In the genomic region with DNA sequence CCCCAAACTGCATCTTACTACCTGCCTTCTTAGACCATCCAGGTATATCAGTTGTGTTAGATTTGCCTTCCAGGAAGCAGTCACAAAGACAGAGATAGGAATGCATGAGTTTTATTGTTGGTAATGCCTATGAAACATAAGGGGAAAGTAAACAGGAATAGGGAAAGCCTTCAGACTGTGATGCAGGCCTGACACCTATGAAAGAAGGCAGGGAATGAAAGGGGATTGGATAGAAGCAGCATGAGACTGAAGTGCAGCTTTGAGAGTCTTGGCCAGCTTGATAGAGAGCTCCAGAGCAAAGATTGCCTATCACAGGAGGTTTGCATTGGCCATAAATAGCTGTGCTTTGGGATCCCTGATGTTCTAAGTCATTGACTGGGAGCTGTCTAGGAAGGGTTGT, we compare ENCODE assay signal across 37 cellular contexts. TPM values are rescaled to one million over a fixed set of nuclear protein-coding genes. Genes with fewer than 3 reads are reported as not detected.
"Had no signal": no experiment of that assay in that cellular context is flagged by ENCODE, and none has a peak within 500 bp of the region (broad histone marks: within the 10 kb centered on the region; RNA-seq: fewer than 3 reads in every experiment).

No MANE protein-coding gene starts in this region.

- FAIRE-seq: TTC549 had no signal

- H3K4me1 ChIP-seq: ascending aorta had no signal

- H3K27ac Mint-ChIP-seq: activated B cell treated with CpG ODN at 0.5 μM for 24 hours; activated CD4-positive, alpha-beta memory T cell treated with anti-CD3 and anti-CD28 coated beads for 36 hours; activated CD4-positive, alpha-beta T cell treated with anti-CD3 and anti-CD28 coated beads, Interleukin-2, amount 10 ng/mL, durations not matched to agents 24 days and 14 days; activated CD8-positive, alpha-beta memory T cell treated with anti-CD3 and anti-CD28 coated beads, Interleukin-2, amount 10 ng/mL, durations not matched to agents 7 days and 5 days; activated CD8-positive, alpha-beta T cell treated with anti-CD3 and anti-CD28 coated beads for 36 hours; activated naive CD4-positive, alpha-beta T cell treated with anti-CD3 and anti-CD28 coated beads, Interleukin-2, amount 10 ng/mL, durations not matched to agents 7 days and 5 days; activated naive CD4-positive, alpha-beta T cell treated with anti-CD3 and anti-CD28 coated beads, Interleukin-2, amount 50 U/mL, for 24 hours; activated naive CD8-positive, alpha-beta T cell; activated naive CD8-positive, alpha-beta T cell treated with anti-CD3 and anti-CD28 coated beads, Interleukin-2, amount 10 ng/mL, durations not matched to agents 7 days and 5 days; activated naive CD8-positive, alpha-beta T cell treated with anti-CD3 and anti-CD28 coated beads, Interleukin-2, amount 50 U/mL, for 24 hours; activated T-cell treated with anti-CD3 and anti-CD28 coated beads, Interleukin-2, amount 50 U/mL, for 24 hours; activated T-helper 2 cell treated with anti-CD3 and anti-CD28 coated beads, Interferon-gamma antibody, Interleukin-2, Interleukin-4, amounts not matched to agents 10 μg/mL and 5 μg/mL and 100 μg/mL, durations not matched to agents 14 hours and 24 hours and 36 hours; brain; T-helper 1 cell treated with Interleukin-12 subunit alpha and Interleukin-12 subunit beta and Interleukin-4 antibody, amounts not matched to agents 30 μg/mL and 1 μg/mL, for 36 hours; T-helper 2 cell treated with Interferon-gamma antibody and Interleukin-4, amounts not matched to agents 5 μg/mL and 100 μg/mL, for 36 hours had no signal

- H3K27ac ChIP-seq: ascending aorta, VCaP had no signal

- H3K4me3 Mint-ChIP-seq: activated B cell treated with CpG ODN at 0.5 μM for 24 hours; activated CD4-positive, alpha-beta memory T cell treated with anti-CD3 and anti-CD28 coated beads for 36 hours; activated CD4-positive, alpha-beta T cell treated with anti-CD3 and anti-CD28 coated beads, Interleukin-2, amount 10 ng/mL, durations not matched to agents 24 days and 14 days; activated CD8-positive, alpha-beta memory T cell treated with anti-CD3 and anti-CD28 coated beads, Interleukin-2, amount 10 ng/mL, durations not matched to agents 7 days and 5 days; activated CD8-positive, alpha-beta T cell treated with anti-CD3 and anti-CD28 coated beads for 36 hours; activated naive CD4-positive, alpha-beta T cell treated with anti-CD3 and anti-CD28 coated beads, Interleukin-2, amount 10 ng/mL, durations not matched to agents 7 days and 5 days; activated naive CD4-positive, alpha-beta T cell treated with anti-CD3 and anti-CD28 coated beads, Interleukin-2, amount 50 U/mL, for 24 hours; activated naive CD8-positive, alpha-beta T cell; activated naive CD8-positive, alpha-beta T cell treated with anti-CD3 and anti-CD28 coated beads, Interleukin-2, amount 10 ng/mL, durations not matched to agents 7 days and 5 days; activated naive CD8-positive, alpha-beta T cell treated with anti-CD3 and anti-CD28 coated beads, Interleukin-2, amount 50 U/mL, for 24 hours; activated T-cell treated with anti-CD3 and anti-CD28 coated beads, Interleukin-2, amount 50 U/mL, for 24 hours; brain; central memory CD8-positive, alpha-beta T cell; T-helper 1 cell treated with Interleukin-12 subunit alpha and Interleukin-12 subunit beta and Interleukin-4 antibody, amounts not matched to agents 30 μg/mL and 1 μg/mL, for 36 hours; T-helper 2 cell treated with Interferon-gamma antibody and Interleukin-4, amounts not matched to agents 5 μg/mL and 100 μg/mL, for 36 hours had no signal

- ATAC-seq: activated CD8-positive, alpha-beta memory T cell treated with anti-CD3 and anti-CD28 coated beads, Interleukin-2, amount 10 ng/mL, durations not matched to agents 7 days and 5 days; activated CD8-positive, alpha-beta T cell treated with anti-CD3 and anti-CD28 coated beads for 36 hours; activated naive CD8-positive, alpha-beta T cell treated with anti-CD3 and anti-CD28 coated beads, Interleukin-2, amount 50 U/mL, for 24 hours had no signal

- H3K4me3 ChIP-seq: ascending aorta had no signal

- DNase-seq: activated B cell treated with CpG ODN at 0.5 μM for 24 hours; activated CD4-positive, alpha-beta memory T cell treated with anti-CD3 and anti-CD28 coated beads for 36 hours; activated CD4-positive, alpha-beta T cell treated with anti-CD3 and anti-CD28 coated beads for 4 hours; activated CD4-positive, alpha-beta T cell treated with anti-CD3 and anti-CD28 coated beads, Interleukin-2, amount 10 ng/mL, durations not matched to agents 24 days and 14 days; activated CD4-positive, alpha-beta T cell treated with anti-CD3 and anti-CD28 coated beads, Interleukin-2, amount 50 U/mL, for 1 hour; activated CD4-positive, alpha-beta T cell treated with anti-CD3 and anti-CD28 coated beads, Interleukin-2, amount 50 U/mL, for 4 hours; activated CD4-positive, CD25-positive, alpha-beta regulatory T cell treated with anti-CD3 and anti-CD28 coated beads, Interleukin-2, amount 50 U/mL, for 72 hours; activated CD8-positive, alpha-beta memory T cell treated with anti-CD3 and anti-CD28 coated beads for 24 hours; activated CD8-positive, alpha-beta memory T cell treated with anti-CD3 and anti-CD28 coated beads, Interleukin-2, amount 10 ng/mL, durations not matched to agents 7 days and 5 days; activated CD8-positive, alpha-beta memory T cell treated with anti-CD3 and anti-CD28 coated beads, Interleukin-2, amount 50 U/mL, for 48 hours; activated CD8-positive, alpha-beta T cell treated with anti-CD3 and anti-CD28 coated beads for 36 hours; activated effector memory CD4-positive, alpha-beta T cell treated with Interleukin-2 at 50 U/mL for 16 hours; activated gamma-delta T cell; activated naive CD4-positive, alpha-beta T cell treated with anti-CD3 and anti-CD28 coated beads, Interleukin-2, amount 10 ng/mL, durations not matched to agents 7 days and 5 days; activated naive CD4-positive, alpha-beta T cell treated with Interleukin-2 at 50 U/mL for 16 hours; activated naive CD8-positive, alpha-beta T cell treated with anti-CD3 and anti-CD28 coated beads, Interleukin-2, amount 10 ng/mL, durations not matched to agents 7 days and 5 days; activated naive CD8-positive, alpha-beta T cell treated with anti-CD3 and anti-CD28 coated beads, Interleukin-2, amount 50 U/mL, for 24 hours; activated T-cell treated with anti-CD3 and anti-CD28 coated beads, Interleukin-2, amount 50 U/mL, for 24 hours; activated T-cell treated with anti-CD3 and anti-CD28 coated beads, Interleukin-2, amount 50 U/mL, for 48 hours; amygdala; anterior cingulate cortex; caudate nucleus; cerebellar nuclear complex; SW 1271; T-helper 1 cell; T-helper 2 cell; T-helper 9 cell had no signal

- H3K27me3 Mint-ChIP-seq: activated B cell treated with CpG ODN at 0.5 μM for 24 hours; activated CD4-positive, alpha-beta memory T cell treated with anti-CD3 and anti-CD28 coated beads for 36 hours; activated CD4-positive, alpha-beta T cell treated with anti-CD3 and anti-CD28 coated beads, Interleukin-2, amount 10 ng/mL, durations not matched to agents 24 days and 14 days; activated CD8-positive, alpha-beta memory T cell treated with anti-CD3 and anti-CD28 coated beads, Interleukin-2, amount 10 ng/mL, durations not matched to agents 7 days and 5 days; activated naive CD4-positive, alpha-beta T cell treated with anti-CD3 and anti-CD28 coated beads, Interleukin-2, amount 10 ng/mL, durations not matched to agents 7 days and 5 days; activated naive CD4-positive, alpha-beta T cell treated with anti-CD3 and anti-CD28 coated beads, Interleukin-2, amount 50 U/mL, for 24 hours; activated naive CD8-positive, alpha-beta T cell treated with anti-CD3 and anti-CD28 coated beads, Interleukin-2, amount 10 ng/mL, durations not matched to agents 7 days and 5 days; activated naive CD8-positive, alpha-beta T cell treated with anti-CD3 and anti-CD28 coated beads, Interleukin-2, amount 50 U/mL, for 24 hours; activated T-cell treated with anti-CD3 and anti-CD28 coated beads, Interleukin-2, amount 50 U/mL, for 24 hours; brain; central memory CD8-positive, alpha-beta T cell had no signal

- H3K27me3 ChIP-seq: ascending aorta had no signal

- H3K36me3 Mint-ChIP-seq: brain had no signal

- H3K4me1 Mint-ChIP-seq: activated B cell treated with CpG ODN at 0.5 μM for 24 hours; brain; central memory CD8-positive, alpha-beta T cell had no signal

- H3K36me3 ChIP-seq: ascending aorta had no signal

RNA-seq across cellular contexts. Expression of a gene that starts 15.9 kb away (rescaled TPM):
- total RNA-seq: ascending aorta had no signal
